In genomic region chr9:116358251-116358650, GRCh38 we compare ENCODE assay signal across 32 cellular contexts.
"Had no signal": no experiment of that assay in that cellular context is flagged by ENCODE, and none has a peak within 500 bp of the region (broad histone marks: within the 10 kb centered on the region; RNA-seq: fewer than 3 reads in every experiment).

No MANE protein-coding gene starts in this region.

- H3K36me3 ChIP-seq: lower lobe of right lung, pancreas, prostate gland, thyroid gland, transverse colon had no signal

- H3K4me3 ChIP-seq: lower lobe of right lung, pancreas, prostate gland, skin epidermis, stomach, testis, thyroid gland, transverse colon, upper lobe of right lung had no signal

- H3K9me3 Mint-ChIP-seq: nephron, neural crest cell had no signal

- H3K4me3 Mint-ChIP-seq: naive thymus-derived CD8-positive, alpha-beta T cell; nephron; neural crest cell; stimulated activated naive B cell treated with anti-CD40 and anti-IgM and Interleukin-4, amounts not matched to agents 10 μg/mL and 1 μg/mL and 100 μg/mL, for 72 hours had no signal

- H3K27ac ChIP-seq: lower lobe of right lung, pancreas, prostate gland, stomach, testis, thyroid gland, transverse colon, upper lobe of right lung had no signal

- H3K36me3 Mint-ChIP-seq: naive thymus-derived CD8-positive, alpha-beta T cell; stimulated activated naive B cell treated with anti-CD40 and anti-IgM and Interleukin-4, amounts not matched to agents 10 μg/mL and 1 μg/mL and 100 μg/mL, for 72 hours had no signal

- H3K27ac Mint-ChIP-seq: naive thymus-derived CD8-positive, alpha-beta T cell; nephron; stimulated activated naive B cell treated with anti-CD40 and anti-IgM and Interleukin-4, amounts not matched to agents 10 μg/mL and 1 μg/mL and 100 μg/mL, for 72 hours had no signal

- H3K9me3 ChIP-seq: lower lobe of right lung, pancreas, prostate gland, stomach, testis, thyroid gland, transverse colon, upper lobe of right lung had no signal

- H3K4me1 ChIP-seq: lower lobe of right lung, prostate gland, thyroid gland, upper lobe of right lung had no signal

- DNase-seq: hippocampal formation; kidney glomerular epithelial cell; left cardiac atrium; left ventricle myocardium superior; lower lobe of right lung; mammary epithelial cell; mesenchymal stem cell; naive thymus-derived CD8-positive, alpha-beta T cell; nucleus accumbens; pancreas; posterior cingulate gyrus; retina; right cardiac atrium; stimulated activated CD4-positive, alpha-beta T cell treated with anti-CD3 and anti-CD28 coated beads, Interleukin-12 subunit alpha, Interleukin-12 subunit beta, amount 100 ng/mL, for 4 hours; stimulated activated CD4-positive, alpha-beta T cell treated with anti-CD3 and anti-CD28 coated beads, Interleukin-15, amount 100 ng/mL, for 24 hours; stimulated activated CD4-positive, alpha-beta T cell treated with anti-CD3 and anti-CD28 coated beads, Interleukin-2, amount 100 ng/mL, for 24 hours; stimulated activated CD4-positive, alpha-beta T cell treated with anti-CD3 and anti-CD28 coated beads, Interleukin-4, amount 100 ng/mL, for 1 hour; stimulated activated naive B cell treated with anti-CD40 and anti-IgM and Interleukin-4, amounts not matched to agents 10 μg/mL and 1 μg/mL and 100 μg/mL, for 72 hours; stimulated activated naive CD8-positive, alpha-beta T cell treated with anti-CD3 and anti-CD28 coated beads, Interleukin-15, Interleukin-2, amounts not matched to agents 100 U/mL and 50 U/mL, for 24 hours; stomach; testis; thyroid gland; transverse colon; upper lobe of right lung had no signal

- FAIRE-seq: keratinocyte, pancreas, urothelium cell line had no signal

- ATAC-seq: left cardiac atrium; left lobe of liver; left ventricle myocardium superior; lower lobe of right lung; naive thymus-derived CD8-positive, alpha-beta T cell; pancreas; right cardiac atrium; sciatic nerve; stimulated activated naive B cell treated with anti-CD40 and anti-IgM and Interleukin-4, amounts not matched to agents 10 μg/mL and 1 μg/mL and 100 μg/mL, for 72 hours; stimulated activated naive CD8-positive, alpha-beta T cell treated with anti-CD3 and anti-CD28 coated beads, Interleukin-15, Interleukin-2, amounts not matched to agents 100 U/mL and 50 U/mL, for 24 hours; upper lobe of right lung had no signal

- H3K27me3 ChIP-seq: pancreas, stomach, testis, thyroid gland, transverse colon, upper lobe of right lung had no signal

- H3K4me1 Mint-ChIP-seq: naive thymus-derived CD8-positive, alpha-beta T cell; neural crest cell; stimulated activated naive B cell treated with anti-CD40 and anti-IgM and Interleukin-4, amounts not matched to agents 10 μg/mL and 1 μg/mL and 100 μg/mL, for 72 hours had no signal
